28 cellular contexts compared by ENCODE assay signal in the genomic region with DNA sequence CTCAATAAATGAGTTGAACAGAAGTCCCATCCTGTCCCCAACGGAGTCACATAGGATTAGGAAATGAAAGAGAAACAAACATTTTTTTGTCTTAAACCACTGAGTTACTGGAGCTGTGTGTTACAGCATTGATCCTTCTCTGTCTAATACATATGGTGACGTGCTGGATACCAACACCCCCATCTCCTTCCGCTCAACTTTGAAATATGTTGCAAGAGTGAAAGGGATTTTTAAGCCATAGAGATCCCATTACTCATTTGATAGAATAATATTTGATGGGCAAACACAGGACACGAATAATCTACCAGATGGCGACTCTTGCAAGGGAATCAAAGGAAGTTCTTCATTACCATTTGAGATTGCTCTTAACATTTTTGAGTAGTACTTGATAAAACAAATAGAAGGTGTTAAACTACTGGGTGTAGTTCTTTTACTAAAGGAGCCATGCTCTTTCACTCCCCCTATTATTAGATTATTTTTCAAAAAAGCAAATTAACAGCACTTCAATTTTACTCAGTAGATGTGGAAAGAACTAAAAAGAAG.
A peak's percentile ranks its signal among the peaks of the same experiment; 100 is the strongest.
DNase-seq lines count a peak whose midpoint lies in the region; ATAC-seq, FAIRE-seq and TF ChIP-seq lines count a peak whose summit lies in the region.
"Had no signal": no experiment of that assay in that cellular context is flagged by ENCODE, and none has a peak within 500 bp of the region (broad histone marks: within the 10 kb centered on the region; RNA-seq: fewer than 3 reads in every experiment).

No MANE protein-coding gene starts in this region.

- no peak overlapping the region for H3K9ac ChIP-seq in SK-N-SH
- no peak overlapping the region for H3K9ac ChIP-seq in astrocyte (ENCODE audit: low read length)

- H4K20me1 ChIP-seq in SK-N-SH (ENCODE audit: insufficient read depth) (no peaks in the 10 kb centered on the region), astrocyte (ENCODE audit: insufficient read depth, low read length) (no peaks in the 10 kb centered on the region)

- H3K9me3 Mint-ChIP-seq in astrocyte (ENCODE audit: unreplicated experiment), result peaks cover 4% of the 10 kb centered on the region
- H3K9me3 Mint-ChIP-seq: CD4-positive, alpha-beta T cell had no signal

- peaks cover 19% of the 10 kb centered on the region for H3K4me1 Mint-ChIP-seq in astrocyte (ENCODE audit: low read depth, unreplicated experiment)
- H3K4me1 Mint-ChIP-seq: activated CD4-positive, alpha-beta T cell treated with anti-CD3 and anti-CD28 coated beads for 36 hours had no signal

- H3K4me1 ChIP-seq in SK-N-SH (ENCODE audit: control insufficient read depth in 1 of 2, insufficient read depth in 2 of 2, low read depth in 1 of 2, low read length in 1 of 2), result peaks cover 0 to 10% of the 10 kb centered on the region in 2 experiments; a peak in 1 of 4 replicates
- peaks cover 5% of the 10 kb centered on the region for H3K4me1 ChIP-seq in astrocyte (ENCODE audit: insufficient read depth, low read length)
- peaks cover 6% of the 10 kb centered on the region for H3K4me1 ChIP-seq in upper lobe of right lung
- H3K4me1 ChIP-seq: HAP-1, psoas muscle, suprapubic skin, uterus had no signal

- H3K27ac ChIP-seq in SK-N-SH (ENCODE audit: low read depth in 2 of 2, low read length in 1 of 2) (peak overlapping the region; percentile 65 to 67; a peak in 3 of 4 replicates), astrocyte (ENCODE audit: low read depth, low read length) (no peak overlapping the region), upper lobe of right lung (no peak overlapping the region)
- H3K27ac ChIP-seq: foreskin keratinocyte, PC-9, psoas muscle, sigmoid colon, suprapubic skin, uterus had no signal

- no peaks in the 10 kb centered on the region for H3K27me3 Mint-ChIP-seq in astrocyte (ENCODE audit: low read depth, unreplicated experiment)

- peak overlapping the region; percentile 66; the same call in 1 of the 2 replicates for H2AFZ ChIP-seq in SK-N-SH (ENCODE audit: low read depth)
- no peak overlapping the region for H2AFZ ChIP-seq in astrocyte (ENCODE audit: low read depth, low read length)
- H2AFZ ChIP-seq: PC-9 had no signal

- no peaks in the 10 kb centered on the region for H3K79me2 ChIP-seq in SK-N-SH (ENCODE audit: insufficient read depth)
- H3K79me2 ChIP-seq in astrocyte (ENCODE audit: insufficient read depth, low read length), result no peaks in the 10 kb centered on the region

- POLR2A ChIA-PET in SK-N-SH (lab: Yijun Ruan, JAX), result no interaction called here

- CTCF ChIA-PET in SK-N-SH (lab: Yijun Ruan, JAX), result interaction anchor here (1.1 kb wide), 1 partner anchor 13 kb away, joined by 3 read pairs; no protein-coding TSS in a partner anchor

- no peak for TF ChIP-seq RAD21 in SK-N-SH (IDR thresholded peaks at IDR 0.05; ENCODE audit: low read length)

- ATAC-seq in SK-N-SH treated with all-trans-retinoic acid at 6 μM for 48 hours (no peak), upper lobe of right lung (peak; percentile 68)
- ATAC-seq: activated CD4-positive, alpha-beta T cell treated with anti-CD3 and anti-CD28 coated beads for 36 hours; left colon; naive thymus-derived CD4-positive, alpha-beta T cell; psoas muscle had no signal

- 68% methylated on average over 5 of the region's 5 CpGs for WGBS in SK-N-SH (ENCODE audit: low lambda C conversion rate)

- DNase-seq in SK-N-SH (no peak), astrocyte (ENCODE audit: low read depth) (no peak), iris pigment epithelial cell (ENCODE audit: low read depth) (peak; percentile 92), upper lobe of right lung (no peak), globus pallidus (ENCODE audit: low spot score) (no peak), GM20000 (ENCODE audit: low spot score) (no peak)
- DNase-seq in effector CD4-positive, alpha-beta T cell, result no peak
- DNase-seq: 8988T; activated CD4-positive, alpha-beta T cell treated with anti-CD3 and anti-CD28 coated beads for 36 hours; activated effector memory CD4-positive, alpha-beta T cell treated with anti-CD3 and anti-CD28 coated beads, Interleukin-2, amount 50 U/mL, for 16 hours; AML-193; CD4-positive, alpha-beta T cell; Kasumi-1; left colon; MV-4-11; naive thymus-derived CD4-positive, alpha-beta T cell; NCI-H1436 treated with DMSO at 0.1 percent for 48 hours; NCI-H2107; psoas muscle; SHP77; sigmoid colon; stimulated activated naive CD4-positive, alpha-beta T cell; uterus had no signal

- H3K27me3 ChIP-seq in SK-N-SH (ENCODE audit: insufficient read depth), result no peaks in the 10 kb centered on the region
- H3K27me3 ChIP-seq in astrocyte (ENCODE audit: insufficient read depth, low read length), result no peaks in the 10 kb centered on the region
- no peaks in the 10 kb centered on the region for H3K27me3 ChIP-seq in upper lobe of right lung
- H3K27me3 ChIP-seq: foreskin keratinocyte, sigmoid colon, suprapubic skin, uterus had no signal

- TF ChIP-seq EP300 in SK-N-SH (IDR thresholded peaks at IDR 0.05; ENCODE audit: borderline replicate concordance in 1 of 2, low read depth in 1 of 2, low read length in 1 of 2), result no peak

- TF ChIP-seq CTCF in SK-N-SH (IDR thresholded peaks at IDR 0.05) (no peak), astrocyte (IDR thresholded peaks at IDR 0.05; ENCODE audit: insufficient read depth, low read depth, low read length) (no peak), upper lobe of right lung (IDR thresholded peaks at IDR 0.05) (no peak), GM20000 (IDR thresholded peaks at IDR 0.05; ENCODE audit: extremely low read depth, missing control alignments) (no peak)

- no peak overlapping the region for H3K4me3 ChIP-seq in SK-N-SH (ENCODE audit: low read depth in 2 of 2, low read length in 1 of 2)
- H3K4me3 ChIP-seq in astrocyte (ENCODE audit: insufficient read depth, low read depth, low read length), result no peak overlapping the region
- H3K4me3 ChIP-seq in upper lobe of right lung, result no peak overlapping the region
- H3K4me3 ChIP-seq: HAP-1, PC-9, psoas muscle, sigmoid colon, suprapubic skin, uterus had no signal

- H3K4me2 ChIP-seq in SK-N-SH, result no peak overlapping the region
- no peak overlapping the region for H3K4me2 ChIP-seq in astrocyte (ENCODE audit: low read length)
- H3K4me2 ChIP-seq: PC-9 had no signal

- no peaks in the 10 kb centered on the region for H3K9me2 ChIP-seq in SK-N-SH

- peak overlapping the region; percentile 90 for H3K27ac Mint-ChIP-seq in astrocyte (ENCODE audit: unreplicated experiment)
- H3K27ac Mint-ChIP-seq: activated CD4-positive, alpha-beta T cell treated with anti-CD3 and anti-CD28 coated beads for 36 hours; CD4-positive, alpha-beta T cell; naive thymus-derived CD4-positive, alpha-beta T cell had no signal

- H3K4me3 Mint-ChIP-seq in astrocyte (ENCODE audit: unreplicated experiment), result no peak overlapping the region
- H3K4me3 Mint-ChIP-seq: activated CD4-positive, alpha-beta T cell treated with anti-CD3 and anti-CD28 coated beads for 36 hours; CD4-positive, alpha-beta T cell; naive thymus-derived CD4-positive, alpha-beta T cell had no signal

- H3K9me3 ChIP-seq in SK-N-SH (no peaks in the 10 kb centered on the region), astrocyte (ENCODE audit: insufficient read depth, low read depth, low read length) (no peaks in the 10 kb centered on the region), upper lobe of right lung (no peaks in the 10 kb centered on the region)
- H3K9me3 ChIP-seq: HAP-1, psoas muscle, sigmoid colon, suprapubic skin, uterus had no signal

- H3K36me3 Mint-ChIP-seq in astrocyte (ENCODE audit: low read depth, unreplicated experiment), result no peaks in the 10 kb centered on the region
- H3K36me3 Mint-ChIP-seq: naive thymus-derived CD4-positive, alpha-beta T cell had no signal

- intact Hi-C loops in upper lobe of right lung (cut with DNase I), result no loop called here

- H3K36me3 ChIP-seq in SK-N-SH (replicated peaks in 1 of 2; ENCODE audit: control insufficient read depth in 1 of 2, insufficient read depth in 2 of 2, low read length in 1 of 2), result no peaks in the 10 kb centered on the region
- H3K36me3 ChIP-seq in astrocyte (ENCODE audit: insufficient read depth, low read length), result no peaks in the 10 kb centered on the region
- no peaks in the 10 kb centered on the region for H3K36me3 ChIP-seq in upper lobe of right lung
- H3K36me3 ChIP-seq: HAP-1, sigmoid colon, suprapubic skin, uterus had no signal

- no peak for FAIRE-seq in astrocyte (lab: Jason Lieb, UNC)

- peaks cover 12% of the 10 kb centered on the region for H3F3A ChIP-seq in SK-N-SH (replicated peaks; ENCODE audit: insufficient read depth)

TF ChIP-seq in SK-N-SH, 30 proteins besides CTCF, POLR2A, EP300 and RAD21 (continues in another document):
- no peak for TF ChIP-seq CHD2 (IDR thresholded peaks at IDR 0.05; ENCODE audit: low read length, partially characterized antibody)
- TF ChIP-seq, protein P1, sequence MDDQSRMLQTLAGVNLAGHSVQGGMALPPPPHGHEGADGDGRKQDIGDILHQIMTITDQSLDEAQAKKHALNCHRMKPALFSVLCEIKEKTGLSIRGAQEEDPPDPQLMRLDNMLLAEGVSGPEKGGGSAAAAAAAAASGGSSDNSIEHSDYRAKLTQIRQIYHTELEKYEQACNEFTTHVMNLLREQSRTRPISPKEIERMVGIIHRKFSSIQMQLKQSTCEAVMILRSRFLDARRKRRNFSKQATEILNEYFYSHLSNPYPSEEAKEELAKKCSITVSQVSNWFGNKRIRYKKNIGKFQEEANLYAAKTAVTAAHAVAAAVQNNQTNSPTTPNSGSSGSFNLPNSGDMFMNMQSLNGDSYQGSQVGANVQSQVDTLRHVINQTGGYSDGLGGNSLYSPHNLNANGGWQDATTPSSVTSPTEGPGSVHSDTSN (IDR thresholded peaks at IDR 0.05), result no peak
- TF ChIP-seq RCOR1 (IDR thresholded peaks at IDR 0.05; ENCODE audit: low read length), result no peak
- TF ChIP-seq POLR2AphosphoS5 (IDR thresholded peaks at IDR 0.05; ENCODE audit: low read depth, low read length), result no peak

TF ChIP-seq in SK-N-SH treated with all-trans-retinoic acid at 6 μM for 48 hours, 23 proteins besides CTCF, POLR2A, EP300 and RAD21 (continues in another document):
- TF ChIP-seq, protein P2, sequence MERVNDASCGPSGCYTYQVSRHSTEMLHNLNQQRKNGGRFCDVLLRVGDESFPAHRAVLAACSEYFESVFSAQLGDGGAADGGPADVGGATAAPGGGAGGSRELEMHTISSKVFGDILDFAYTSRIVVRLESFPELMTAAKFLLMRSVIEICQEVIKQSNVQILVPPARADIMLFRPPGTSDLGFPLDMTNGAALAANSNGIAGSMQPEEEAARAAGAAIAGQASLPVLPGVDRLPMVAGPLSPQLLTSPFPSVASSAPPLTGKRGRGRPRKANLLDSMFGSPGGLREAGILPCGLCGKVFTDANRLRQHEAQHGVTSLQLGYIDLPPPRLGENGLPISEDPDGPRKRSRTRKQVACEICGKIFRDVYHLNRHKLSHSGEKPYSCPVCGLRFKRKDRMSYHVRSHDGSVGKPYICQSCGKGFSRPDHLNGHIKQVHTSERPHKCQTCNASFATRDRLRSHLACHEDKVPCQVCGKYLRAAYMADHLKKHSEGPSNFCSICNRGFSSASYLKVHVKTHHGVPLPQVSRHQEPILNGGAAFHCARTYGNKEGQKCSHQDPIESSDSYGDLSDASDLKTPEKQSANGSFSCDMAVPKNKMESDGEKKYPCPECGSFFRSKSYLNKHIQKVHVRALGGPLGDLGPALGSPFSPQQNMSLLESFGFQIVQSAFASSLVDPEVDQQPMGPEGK (CRISPR knock-in tag; IDR thresholded peaks at IDR 0.05; ENCODE audit: borderline replicate concordance), result no peak
- no peak for TF ChIP-seq ZNF565 (CRISPR knock-in tag; conservative IDR thresholded peaks at IDR 0.05; ENCODE audit: low read depth)
- TF ChIP-seq ZNF8 (CRISPR knock-in tag; IDR thresholded peaks at IDR 0.05), result no peak
- no peak for TF ChIP-seq ZFP3 (CRISPR knock-in tag; IDR thresholded peaks at IDR 0.05)

Comparison
In these comparisons a context has a peak if more than half of its experiments do, and no peak if none do; other contexts are left out.
1. H3K27ac ChIP-seq: peak in SK-N-SH (2 of 2); none in astrocyte (single experiment) and upper lobe of right lung (single experiment).